ENCODE assay signal across 10 cellular contexts in the genomic region with DNA sequence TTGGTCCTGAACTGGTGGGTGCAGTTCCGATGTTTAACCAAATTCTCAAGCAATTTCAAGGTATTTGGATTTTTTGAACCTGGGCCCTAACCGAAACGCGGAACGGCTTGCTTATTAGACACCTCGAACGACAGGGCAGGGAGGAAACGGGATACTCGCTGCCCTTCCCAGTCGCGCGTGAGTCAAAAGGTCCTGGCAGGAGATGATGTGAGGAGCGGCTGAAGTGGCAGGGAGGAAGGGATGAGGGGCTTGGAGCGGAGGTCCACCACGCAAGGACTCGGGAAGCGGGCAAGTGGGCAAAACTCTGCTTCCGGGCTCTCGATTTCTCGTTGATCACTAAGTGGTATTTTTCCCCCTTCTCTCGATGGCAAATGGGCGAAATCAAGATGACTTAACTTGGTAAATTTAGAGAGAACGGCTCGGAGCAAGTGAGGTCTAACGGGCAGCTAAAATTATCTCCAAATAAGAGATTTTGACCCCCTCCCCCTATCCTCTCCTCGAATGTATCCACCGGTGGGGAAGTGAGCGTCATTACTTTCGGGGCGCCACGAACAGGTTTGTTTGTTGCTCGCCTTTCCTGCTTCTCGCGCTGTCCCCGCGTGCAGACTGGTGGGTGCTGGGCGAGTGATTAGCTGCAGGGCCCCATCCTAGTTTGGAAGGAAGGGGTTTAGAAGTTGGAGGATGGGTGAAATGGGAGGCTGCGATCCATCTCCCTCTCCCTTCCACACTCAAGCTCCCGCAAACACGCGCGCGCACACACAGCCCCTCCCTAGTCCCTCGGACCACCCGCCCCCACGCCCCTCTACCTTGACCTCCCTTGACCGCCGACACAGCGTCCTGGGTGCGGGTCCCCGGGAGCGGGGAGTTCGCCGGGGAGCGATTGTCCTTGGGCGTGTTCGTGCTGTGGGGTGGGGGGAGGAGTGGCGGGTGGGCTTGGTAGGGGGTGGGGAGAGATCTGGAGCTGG. TPM values are rescaled to one million over a fixed set of nuclear protein-coding genes. Genes with fewer than 3 reads are reported as not detected.
DNase-seq lines count a peak whose midpoint lies in the region; ATAC-seq lines count a peak whose summit lies in the region.
"Had no signal": no experiment of that assay in that cellular context is flagged by ENCODE, and none has a peak within 500 bp of the region (broad histone marks: within the 10 kb centered on the region; RNA-seq: fewer than 3 reads in every experiment).

No MANE protein-coding gene starts in this region.

- H3K4me2 ChIP-seq in skeletal muscle satellite cell (ENCODE audit: low read length) = peak overlapping the region; percentile 11

- H3K36me3 ChIP-seq in SJCRH30 (no peaks in the 10 kb centered on the region), iPS-18a (ENCODE audit: control insufficient read depth, low read depth, low read length) (no peaks in the 10 kb centered on the region), skeletal muscle satellite cell (ENCODE audit: insufficient read depth, low read length) (no peaks in the 10 kb centered on the region)

- no peaks in the 10 kb centered on the region for H3K36me3 Mint-ChIP-seq in effector memory CD8-positive, alpha-beta T cell (ENCODE audit: insufficient read depth)

- H3K9me3 ChIP-seq in SJCRH30 (replicated peaks) (no peaks in the 10 kb centered on the region), iPS-18a (ENCODE audit: control insufficient read depth, low read depth, low read length) (no peaks in the 10 kb centered on the region), skeletal muscle satellite cell (replicated peaks; ENCODE audit: low read length) (no peaks in the 10 kb centered on the region)

- no peaks in the 10 kb centered on the region for H3K27me3 ChIP-seq in SJCRH30
- peaks cover 72% of the 10 kb centered on the region for H3K27me3 ChIP-seq in iPS-18a (ENCODE audit: control insufficient read depth, insufficient read depth, low read length)
- peaks cover 91% of the 10 kb centered on the region for H3K27me3 ChIP-seq in skeletal muscle satellite cell (ENCODE audit: control insufficient read depth, insufficient read depth, low read length)

- no peaks in the 10 kb centered on the region for H3K9me3 Mint-ChIP-seq in effector memory CD8-positive, alpha-beta T cell

- H3K9ac ChIP-seq in iPS-18a (ENCODE audit: low read length) = no peak overlapping the region
- no peak overlapping the region for H3K9ac ChIP-seq in skeletal muscle satellite cell (ENCODE audit: low read depth, low read length)

- H3K4me1 ChIP-seq in SJCRH30 (peaks cover 16% of the 10 kb centered on the region), iPS-18a (ENCODE audit: control insufficient read depth, low read depth, low read length) (peaks cover 31% of the 10 kb centered on the region), skeletal muscle satellite cell (ENCODE audit: control insufficient read depth, insufficient read depth, low read length) (peaks cover 12% of the 10 kb centered on the region)

- no peak overlapping the region for H3K27ac Mint-ChIP-seq in effector memory CD8-positive, alpha-beta T cell

- DNase-seq in EL (peak; percentile 43), SJCRH30 (peak in 1 of 2 experiments; percentile 28), C1 segment of cervical spinal cord (lab: John Stamatoyannopoulos, UW) (no peak), NCI-H1105 treated with DMSO at 0.1 percent for 48 hours (lab: John Stamatoyannopoulos, UW) (no peak)
- DNase-seq in effector CD8-positive, alpha-beta T cell (lab: John Stamatoyannopoulos, UW) = no peak
- no peak for DNase-seq in effector memory CD8-positive, alpha-beta T cell
- DNase-seq: activated CD4-positive, alpha-beta T cell treated with anti-CD3 and anti-CD28 coated beads, Interleukin-2, amount 50 U/mL, for 4 hours; stimulated activated naive CD4-positive, alpha-beta T cell had no signal

- ATAC-seq in effector memory CD8-positive, alpha-beta T cell (replicated peaks) = no peak

- H3K27ac ChIP-seq in SJCRH30 (no peak overlapping the region), iPS-18a (ENCODE audit: low read length) (no peak overlapping the region)

- H3K4me3 ChIP-seq in SJCRH30 (peak overlapping the region; percentile 90), iPS-18a (ENCODE audit: low read length) (peak overlapping the region; percentile 70), skeletal muscle satellite cell (ENCODE audit: low read length) (peak overlapping the region; percentile 41)

- no peaks in the 10 kb centered on the region for H3K4me1 Mint-ChIP-seq in effector memory CD8-positive, alpha-beta T cell (ENCODE audit: low read depth in 2 of 2)

- H3K27me3 Mint-ChIP-seq in effector memory CD8-positive, alpha-beta T cell = peaks cover 6 to 33% of the 10 kb centered on the region in 2 donors

- peak overlapping the region in 1 of 2 donors; percentile 36 for H3K4me3 Mint-ChIP-seq in effector memory CD8-positive, alpha-beta T cell

RNA-seq across cellular contexts. Expression of a gene that starts 1.0 kb away (rescaled TPM):
- total RNA-seq in SJCRH30 (2014; rRNA removed; shearing (Covaris generic)) = 15.5 and 16.9 TPM in 2 replicates
- not detected in 2 replicates for total RNA-seq in skeletal muscle satellite cell (2012; rRNA removed)
